Comparison of ENCODE assay signal across 31 cellular contexts in genomic region chr10:50405733-50406132, GRCh38.
"Had no signal": no experiment of that assay in that cellular context is flagged by ENCODE, and none has a peak within 500 bp of the region (broad histone marks: within the 10 kb centered on the region; RNA-seq: fewer than 3 reads in every experiment).

No MANE protein-coding gene starts in this region.

- H3K27ac Mint-ChIP-seq: activated CD4-positive, alpha-beta memory T cell treated with anti-CD3 and anti-CD28 coated beads, Interleukin-2, amount 10 ng/mL, durations not matched to agents 7 days and 5 days; activated CD8-positive, alpha-beta memory T cell treated with anti-CD3 and anti-CD28 coated beads, Interleukin-2, amount 10 ng/mL, durations not matched to agents 7 days and 5 days; activated naive CD4-positive, alpha-beta T cell treated with anti-CD3 and anti-CD28 coated beads, Interleukin-2, amount 50 U/mL, for 24 hours; activated T-cell treated with anti-CD3 and anti-CD28 coated beads, Interleukin-2, amount 50 U/mL, for 72 hours; activated T-helper 2 cell treated with anti-CD3 and anti-CD28 coated beads, Interferon-gamma antibody, Interleukin-2, Interleukin-4, amounts not matched to agents 10 μg/mL and 5 μg/mL and 100 μg/mL, durations not matched to agents 14 hours and 24 hours and 36 hours had no signal

- H3K27me3 Mint-ChIP-seq: activated CD4-positive, alpha-beta memory T cell treated with anti-CD3 and anti-CD28 coated beads, Interleukin-2, amount 10 ng/mL, durations not matched to agents 7 days and 5 days; activated CD8-positive, alpha-beta memory T cell treated with anti-CD3 and anti-CD28 coated beads, Interleukin-2, amount 10 ng/mL, durations not matched to agents 7 days and 5 days; activated naive CD4-positive, alpha-beta T cell treated with anti-CD3 and anti-CD28 coated beads, Interleukin-2, amount 50 U/mL, for 24 hours; activated naive CD8-positive, alpha-beta T cell treated with anti-CD3 and anti-CD28 coated beads, Interleukin-2, amount 10 ng/mL, durations not matched to agents 7 days and 5 days; central memory CD8-positive, alpha-beta T cell had no signal

- H3K4me3 Mint-ChIP-seq: activated CD4-positive, alpha-beta memory T cell treated with anti-CD3 and anti-CD28 coated beads, Interleukin-2, amount 10 ng/mL, durations not matched to agents 7 days and 5 days; activated CD8-positive, alpha-beta memory T cell treated with anti-CD3 and anti-CD28 coated beads, Interleukin-2, amount 10 ng/mL, durations not matched to agents 7 days and 5 days; activated naive CD4-positive, alpha-beta T cell treated with anti-CD3 and anti-CD28 coated beads, Interleukin-2, amount 50 U/mL, for 24 hours; activated naive CD8-positive, alpha-beta T cell treated with anti-CD3 and anti-CD28 coated beads, Interleukin-2, amount 10 ng/mL, durations not matched to agents 7 days and 5 days; activated T-cell treated with anti-CD3 and anti-CD28 coated beads, Interleukin-2, amount 50 U/mL, for 72 hours; central memory CD8-positive, alpha-beta T cell had no signal

- H3K4me3 ChIP-seq: ascending aorta, cardiac muscle cell had no signal

- H3K9me3 Mint-ChIP-seq: activated naive CD8-positive, alpha-beta T cell treated with anti-CD3 and anti-CD28 coated beads, Interleukin-2, amount 10 ng/mL, durations not matched to agents 7 days and 5 days; activated T-cell treated with anti-CD3 and anti-CD28 coated beads, Interleukin-2, amount 50 U/mL, for 72 hours; central memory CD8-positive, alpha-beta T cell had no signal

- H3K36me3 ChIP-seq: ascending aorta, cardiac muscle cell, WERI-Rb-1 had no signal

- ATAC-seq: activated CD8-positive, alpha-beta memory T cell treated with anti-CD3 and anti-CD28 coated beads, Interleukin-2, amount 10 ng/mL, durations not matched to agents 7 days and 5 days; activated T-cell treated with anti-CD3 and anti-CD28 coated beads, Interleukin-2, amount 50 U/mL, for 72 hours had no signal

- H3K4me1 ChIP-seq: ascending aorta had no signal

- H3K27ac ChIP-seq: ascending aorta, cardiac muscle cell, WERI-Rb-1 had no signal

- H3K27me3 ChIP-seq: ascending aorta had no signal

- DNase-seq: activated CD4-positive, alpha-beta memory T cell treated with anti-CD3 and anti-CD28 coated beads, Interleukin-2, amount 10 ng/mL, durations not matched to agents 7 days and 5 days; activated CD4-positive, alpha-beta T cell treated with anti-CD3 and anti-CD28 coated beads for 1 hour; activated CD4-positive, alpha-beta T cell treated with anti-CD3 and anti-CD28 coated beads for 48 hours; activated CD4-positive, CD25-positive, alpha-beta regulatory T cell; activated CD8-positive, alpha-beta memory T cell treated with anti-CD3 and anti-CD28 coated beads for 24 hours; activated CD8-positive, alpha-beta memory T cell treated with anti-CD3 and anti-CD28 coated beads, Interleukin-2, amount 10 ng/mL, durations not matched to agents 7 days and 5 days; activated CD8-positive, alpha-beta memory T cell treated with anti-CD3 and anti-CD28 coated beads, Interleukin-2, amount 50 U/mL, for 48 hours; activated gamma-delta T cell; activated naive CD4-positive, alpha-beta T cell treated with Interleukin-2 at 50 U/mL for 16 hours; activated naive CD8-positive, alpha-beta T cell treated with anti-CD3 and anti-CD28 coated beads, Interleukin-2, amount 10 ng/mL, durations not matched to agents 7 days and 5 days; activated T-cell treated with anti-CD3 and anti-CD28 coated beads, Interleukin-2, amount 50 U/mL, for 72 hours; amygdala; NCI-H1092 treated with DMSO at 0.1 percent for 48 hours; NCI-H1417; NCI-H146; NCI-H187; NCI-H2029 treated with DMSO at 0.1 percent for 48 hours; NCI-H2107; NCI-H2171; NCI-H510A; NCI-H526 treated with DMSO at 0.1 percent for 48 hours; NCI-H82; Right ventricle myocardium superior; T-helper 2 cell; T-helper 9 cell; WERI-Rb-1 had no signal
